12 cellular contexts compared by ENCODE assay signal in genomic region chr5:14202462-14202861, GRCh38. TPM values are rescaled to one million over a fixed set of nuclear protein-coding genes. Genes with fewer than 3 reads are reported as not detected.
DNase-seq lines count a peak whose midpoint lies in the region; ATAC-seq, FAIRE-seq and TF ChIP-seq lines count a peak whose summit lies in the region.
"Had no signal": no experiment of that assay in that cellular context is flagged by ENCODE, and none has a peak within 500 bp of the region (broad histone marks: within the 10 kb centered on the region; RNA-seq: fewer than 3 reads in every experiment).

No MANE protein-coding gene starts in this region.

- ATAC-seq in naive B cell (ENCODE audit: low read depth in 2 of 2): peak; percentile 60 to 66
- ATAC-seq in HG03460 (IDR thresholded peaks at IDR 0.05; ENCODE audit: unreplicated experiment): no peak

- H4K20me1 ChIP-seq in astrocyte (ENCODE audit: insufficient read depth, low read length): peaks cover 48% of the 10 kb centered on the region

- H3K4me3 Mint-ChIP-seq in astrocyte (ENCODE audit: unreplicated experiment): peak overlapping the region; percentile 58
- H3K4me3 Mint-ChIP-seq in naive B cell: peak overlapping the region in 4 of 8 donors; percentile 4 to 64 (median 27)
- H3K4me3 Mint-ChIP-seq in activated T-cell treated with anti-CD3 and anti-CD28 coated beads, Interleukin-2, amount 50 U/mL, for 24 hours: no peak overlapping the region

- FAIRE-seq in astrocyte (lab: Jason Lieb, UNC): no peak
- FAIRE-seq: islet of Langerhans had no signal

- DNase-seq in EL (peak; percentile 66), KBM-7 (peak; percentile 86), astrocyte (ENCODE audit: low read depth) (peak; percentile 80), naive B cell (no peak), NCI-H2171 (lab: John Stamatoyannopoulos, UW) (no peak), cerebellar nuclear complex (lab: John Stamatoyannopoulos, UW) (no peak)
- DNase-seq in activated T-cell treated with anti-CD3 and anti-CD28 coated beads, Interleukin-2, amount 50 U/mL, for 24 hours: no peak
- DNase-seq: Calu3, NCI-H1105, SW 1271 had no signal

- H3K27ac ChIP-seq in astrocyte (ENCODE audit: low read depth, low read length): peak overlapping the region; percentile 79

- H3K27ac Mint-ChIP-seq in astrocyte (ENCODE audit: unreplicated experiment) (peak overlapping the region; percentile 67), naive B cell (peak overlapping the region in 4 of 6 donors; percentile 39 to 94 (median 88))
- H3K27ac Mint-ChIP-seq in activated T-cell treated with anti-CD3 and anti-CD28 coated beads, Interleukin-2, amount 50 U/mL, for 24 hours: no peak overlapping the region

- H3K36me3 ChIP-seq in astrocyte (ENCODE audit: insufficient read depth, low read length): peaks cover 6% of the 10 kb centered on the region

- H3K79me2 ChIP-seq in astrocyte (ENCODE audit: insufficient read depth, low read length): peaks cover 98% of the 10 kb centered on the region

- no peak overlapping the region for H3K4me3 ChIP-seq in astrocyte (ENCODE audit: insufficient read depth, low read depth, low read length)

- no peaks in the 10 kb centered on the region for H3K27me3 Mint-ChIP-seq in astrocyte (ENCODE audit: low read depth, unreplicated experiment)
- no peaks in the 10 kb centered on the region for H3K27me3 Mint-ChIP-seq in naive B cell
- peaks cover 20% of the 10 kb centered on the region for H3K27me3 Mint-ChIP-seq in activated T-cell treated with anti-CD3 and anti-CD28 coated beads, Interleukin-2, amount 50 U/mL, for 24 hours

- H3K9ac ChIP-seq in astrocyte (ENCODE audit: low read length): peak overlapping the region; percentile 11

- peaks cover 85% of the 10 kb centered on the region for H3K4me1 ChIP-seq in astrocyte (ENCODE audit: insufficient read depth, low read length)

- H3K4me2 ChIP-seq in astrocyte (ENCODE audit: low read length): peak overlapping the region; percentile 42

- TF ChIP-seq CTCF in astrocyte (IDR thresholded peaks at IDR 0.05; ENCODE audit: insufficient read depth, low read depth, low read length): no peak

- in situ Hi-C loops in KBM-7 (cut with MboI; ENCODE audit: low pct_unique_long_range_greater_than_20kb, low sequenced_read_pairs): no loop called here

- H2AFZ ChIP-seq in astrocyte (ENCODE audit: low read depth, low read length): no peak overlapping the region

- H3K9me3 ChIP-seq in astrocyte (ENCODE audit: insufficient read depth, low read depth, low read length): no peaks in the 10 kb centered on the region

- no peaks in the 10 kb centered on the region for H3K27me3 ChIP-seq in astrocyte (ENCODE audit: insufficient read depth, low read length)

- H3K9me3 Mint-ChIP-seq in astrocyte (ENCODE audit: unreplicated experiment) (no peaks in the 10 kb centered on the region), naive B cell (no peaks in the 10 kb centered on the region)
- H3K9me3 Mint-ChIP-seq in activated T-cell treated with anti-CD3 and anti-CD28 coated beads, Interleukin-2, amount 50 U/mL, for 24 hours: no peaks in the 10 kb centered on the region

- H3K4me1 Mint-ChIP-seq in astrocyte (ENCODE audit: low read depth, unreplicated experiment) (peaks cover 79% of the 10 kb centered on the region), naive B cell (peaks cover 52 to 80% (median 67%) of the 10 kb centered on the region in 3 donors)
- H3K4me1 Mint-ChIP-seq in activated T-cell treated with anti-CD3 and anti-CD28 coated beads, Interleukin-2, amount 50 U/mL, for 24 hours (ENCODE audit: low read depth): peaks cover 4% of the 10 kb centered on the region

- H3K36me3 Mint-ChIP-seq in astrocyte (ENCODE audit: low read depth, unreplicated experiment) (peaks cover 5% of the 10 kb centered on the region), naive B cell (no peaks in the 10 kb centered on the region)
- no peaks in the 10 kb centered on the region for H3K36me3 Mint-ChIP-seq in activated T-cell treated with anti-CD3 and anti-CD28 coated beads, Interleukin-2, amount 50 U/mL, for 24 hours (ENCODE audit: low read depth)

RNA-seq across cellular contexts. Expression of gene TRIO, which starts 59.3 kb away (rescaled TPM):
- total RNA-seq in astrocyte: 291 and 347 TPM in 2 replicates
- polyA plus RNA-seq in naive B cell (ENCODE audit: low read depth in 6 of 6): 10 to 100 TPM in 4 of 6 donors, 1 to 10 TPM in 2; 7.3 to 16.4 (median 11.1) TPM

Comparison
In these comparisons a context has a peak if more than half of its experiments do, and no peak if none do; other contexts are left out.
1. DNase-seq: peak in EL (single experiment), KBM-7 (single experiment) and astrocyte (single experiment); none in naive B cell (single experiment), NCI-H2171 (single experiment), cerebellar nuclear complex (0 of 2) and activated T-cell treated with anti-CD3 and anti-CD28 coated beads, Interleukin-2, amount 50 U/mL, for 24 hours (single experiment).